9 cellular contexts compared by ENCODE assay signal in the genomic region with DNA sequence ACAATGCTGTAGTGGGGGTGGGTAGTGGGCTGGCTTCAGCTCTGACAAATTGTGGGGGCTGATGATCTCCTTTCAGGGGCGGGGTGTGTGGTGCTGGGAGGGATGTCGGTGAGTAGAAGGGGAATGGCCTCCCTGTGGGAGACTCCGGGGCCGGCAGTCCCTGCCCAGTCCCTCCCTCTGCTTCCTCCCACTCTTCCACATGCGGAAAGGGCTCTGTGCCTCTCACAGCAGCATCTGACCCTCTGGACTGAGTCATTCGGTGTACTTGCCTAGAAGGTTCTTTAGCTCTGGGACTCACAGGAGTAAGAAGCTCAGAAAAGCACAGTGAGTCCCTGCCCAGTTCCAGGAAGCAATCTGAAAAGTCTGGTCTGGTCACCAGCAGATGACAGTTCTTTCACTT. TPM values are rescaled to one million over a fixed set of nuclear protein-coding genes. Genes with fewer than 3 reads are reported as not detected.
DNase-seq lines count a peak whose midpoint lies in the region; ATAC-seq and TF ChIP-seq lines count a peak whose summit lies in the region.
"Had no signal": no experiment of that assay in that cellular context is flagged by ENCODE, and none has a peak within 500 bp of the region (broad histone marks: within the 10 kb centered on the region; RNA-seq: fewer than 3 reads in every experiment).

No MANE protein-coding gene starts in this region.

- H3K9me3 Mint-ChIP-seq in HFFc6, result no peaks in the 10 kb centered on the region

- intact Hi-C loops in spleen (cut with DNase I; ENCODE audit: low total_unique reads), result no loop called here

- H3K4me1 ChIP-seq in spleen, result peaks cover 12 to 80% (median 37%) of the 10 kb centered on the region in 6 donors

- peaks cover 19% of the 10 kb centered on the region for H3K4me1 Mint-ChIP-seq in HFFc6 (ENCODE audit: low read depth)

- WGBS in spleen, 5 donors, result 18 to 58% (median 41%) methylated on average over 3 to 6 of the region's 6 CpGs

- H3K4me3 Mint-ChIP-seq in HFFc6, result no peak overlapping the region

- no peak for TF ChIP-seq POLR2A in spleen (IDR thresholded peaks at IDR 0.05)

- H3K27me3 ChIP-seq in spleen (replicated peaks in 1 of 7), result no peaks in the 10 kb centered on the region

- no peak overlapping the region for H3K4me3 ChIP-seq in spleen

- ATAC-seq in HG02798 (IDR thresholded peaks at IDR 0.05; ENCODE audit: poor library complexity, unreplicated experiment), result no peak
- no peak for ATAC-seq in HG02571 (IDR thresholded peaks at IDR 0.05; ENCODE audit: unreplicated experiment)

- peaks cover 1 to 20% (median 14%) of the 10 kb centered on the region in 8 donors for H3K9me3 ChIP-seq in spleen

- TF ChIP-seq CTCF in HFFc6 (IDR thresholded peaks at IDR 0.05) (no peak), spleen (IDR thresholded peaks at IDR 0.05 in 8 of 11, conservative IDR thresholded peaks at IDR 0.05 in 3 of 11) (no peak)

- peaks cover 2% of the 10 kb centered on the region for H3K27me3 Mint-ChIP-seq in HFFc6 (ENCODE audit: insufficient read depth)

- H3K36me3 ChIP-seq in spleen, result peaks cover 0 to 70% (median 10%) of the 10 kb centered on the region in 6 donors

- H3K27ac ChIP-seq in spleen, result peak overlapping the region in 7 of 8 donors; percentile 3 to 78 (median 67)

- no peaks in the 10 kb centered on the region for H3K36me3 Mint-ChIP-seq in HFFc6 (ENCODE audit: low read depth)

- no peak overlapping the region for H3K27ac Mint-ChIP-seq in HFFc6

- DNase-seq in HFFc6 (peak; percentile 61), amniotic epithelial cell (ENCODE audit: low read depth) (peak; percentile 72), iPS-NIHi7 (ENCODE audit: extremely low spot score) (peak; percentile 84), spleen (peak; percentile 73), DMS53 treated with DMSO at 0.1 percent for 48 hours (lab: John Stamatoyannopoulos, UW; ENCODE audit: unreplicated experiment) (no peak), germinal center (ENCODE audit: low spot score) (no peak)
- DNase-seq: stimulated activated CD4-positive, alpha-beta T cell treated with anti-CD3 and anti-CD28 coated beads, Interleukin-15, amount 100 ng/mL, for 24 hours had no signal

RNA-seq across cellular contexts. Expression of gene CD180, which starts 14.2 kb away (rescaled TPM):
- total RNA-seq in HFFc6 (2021; fragmentation: NEBNext Ultra II Directional; extraction: Animal tissue kit (Norgen Biotek cat#: 25700)), result not detected
- total RNA-seq in spleen, result 10 to 100 TPM; 20.6 to 39.2 (median 27.4) TPM
- polyA plus RNA-seq in spleen, result 10 to 100 TPM; 11.6 to 17.9 (median 14.6) TPM

Comparison
In these comparisons a context has a peak if more than half of its experiments do, and no peak if none do; other contexts are left out.
1. DNase-seq: peak in HFFc6 (single experiment), amniotic epithelial cell (single experiment), iPS-NIHi7 (single experiment) and spleen (single experiment); none in DMS53 treated with DMSO at 0.1 percent for 48 hours (single experiment) and germinal center (single experiment).
2. RNA of gene CD180, which starts 14.2 kb away (total RNA-seq): 20.6 to 39.2 TPM in spleen; not detected in HFFc6; every median in the first group is over 10 times any median in the second.